ENCODE assay signal across 11 cellular contexts in genomic region chr11:102244681-102245409, GRCh38.
DNase-seq lines count a peak whose midpoint lies in the region; ATAC-seq and TF ChIP-seq lines count a peak whose summit lies in the region.
"Had no signal": no experiment of that assay in that cellular context is flagged by ENCODE, and none has a peak within 500 bp of the region (broad histone marks: within the 10 kb centered on the region; RNA-seq: fewer than 3 reads in every experiment).

No MANE protein-coding gene starts in this region.

- in situ Hi-C loops in brain microvascular endothelial cell (cut with HindIII; ENCODE audit: low pct_ligation_motif_present, low sequenced_read_pairs), result no loop called here
- in situ Hi-C loops in KBM-7 (cut with MboI; ENCODE audit: low pct_unique_long_range_greater_than_20kb, low sequenced_read_pairs), result no loop called here

- no peaks in the 10 kb centered on the region for H3K36me3 ChIP-seq in brain microvascular endothelial cell (replicated peaks)

- no peaks in the 10 kb centered on the region for H3K27me3 ChIP-seq in brain microvascular endothelial cell (replicated peaks)

- H3K4me3 ChIP-seq in brain microvascular endothelial cell (ENCODE audit: low read depth, low read length), result no peak overlapping the region

- peak overlapping the region; percentile 21 for H3K27ac ChIP-seq in brain microvascular endothelial cell

- TF ChIP-seq CTCF in brain microvascular endothelial cell (IDR thresholded peaks at IDR 0.05; ENCODE audit: low read depth, low read length, missing control alignments), result no peak

- peak; percentile 65 for DNase-seq in AG08396 (ENCODE audit: low spot score)
- peak; percentile 67 for DNase-seq in LoVo (ENCODE audit: low spot score)
- DNase-seq in brain microvascular endothelial cell, result peak; percentile 84
- peak; percentile 94 for DNase-seq in islet precursor cell
- DNase-seq in KBM-7, result no peak
- DNase-seq in NCI-H1417 treated with DMSO at 0.1 percent for 48 hours (lab: John Stamatoyannopoulos, UW), result no peak
- DNase-seq: activated CD4-positive, alpha-beta T cell treated with anti-CD3 and anti-CD28 coated beads, Interleukin-2, amount 10 ng/mL, durations not matched to agents 24 days and 14 days; activated effector memory CD4-positive, alpha-beta T cell treated with anti-CD3 and anti-CD28 coated beads, Interleukin-2, amount 50 U/mL, for 16 hours; NCI-H69 had no signal

- no peak for ATAC-seq in HG02981 (IDR thresholded peaks at IDR 0.05; ENCODE audit: unreplicated experiment)
- no peak for ATAC-seq in GM19324 (IDR thresholded peaks at IDR 0.05; ENCODE audit: low FRiP score, unreplicated experiment)

Comparison
In these comparisons a context has a peak if more than half of its experiments do, and no peak if none do; other contexts are left out.
1. DNase-seq: peak in AG08396 (single experiment), LoVo (single experiment), brain microvascular endothelial cell (single experiment) and islet precursor cell (single experiment); none in KBM-7 (single experiment) and NCI-H1417 treated with DMSO at 0.1 percent for 48 hours (single experiment).